Comparison of ENCODE assay signal across 21 cellular contexts in genomic region chr9:134283692-134284265, GRCh38. TPM values are rescaled to one million over a fixed set of nuclear protein-coding genes. Genes with fewer than 3 reads are reported as not detected.
A peak's percentile ranks its signal among the peaks of the same experiment; 100 is the strongest.
DNase-seq lines count a peak whose midpoint lies in the region; ATAC-seq, FAIRE-seq and TF ChIP-seq lines count a peak whose summit lies in the region.
"Had no signal": no experiment of that assay in that cellular context is flagged by ENCODE, and none has a peak within 500 bp of the region (broad histone marks: within the 10 kb centered on the region; RNA-seq: fewer than 3 reads in every experiment).

No MANE protein-coding gene starts in this region.

- TF ChIP-seq POLR2A in H1 (IDR thresholded peaks at IDR 0.05; ENCODE audit: control extremely low read depth in 1 of 2, low read depth in 2 of 2, low read length in 2 of 2) (no peak), stomach (IDR thresholded peaks at IDR 0.05) (no peak), uterus (IDR thresholded peaks at IDR 0.05) (no peak)

- no peaks in the 10 kb centered on the region for H3K27me3 ChIP-seq in H1 (replicated peaks in 1 of 4; ENCODE audit: control insufficient read depth in 3 of 4, extremely low read depth in 1 of 4, insufficient read depth in 3 of 4, low read length in 3 of 4)
- H3K27me3 ChIP-seq in stomach = peaks cover 0 to 4% (median 0%) of the 10 kb centered on the region in 3 donors
- no peaks in the 10 kb centered on the region for H3K27me3 ChIP-seq in uterus
- H3K27me3 ChIP-seq: cardiac muscle cell had no signal

- no peak overlapping the region for H3K56ac ChIP-seq in H1 (replicated peaks; ENCODE audit: insufficient read length, low read depth, low read length)

- no peak overlapping the region for H3K14ac ChIP-seq in H1 (ENCODE audit: insufficient read length)

- no peak overlapping the region for H2BK15ac ChIP-seq in H1 (ENCODE audit: low read length)

- no peaks in the 10 kb centered on the region for H3K36me3 Mint-ChIP-seq in activated CD4-positive, alpha-beta T cell treated with anti-CD3 and anti-CD28 coated beads for 36 hours (ENCODE audit: low read depth)
- H3K36me3 Mint-ChIP-seq: memory B cell, naive B cell had no signal

- H4K20me1 ChIP-seq in H1 (replicated peaks in 1 of 2; ENCODE audit: control insufficient read depth in 1 of 2, insufficient read depth in 2 of 2, low read length in 2 of 2) = peaks cover 0 to 11% of the 10 kb centered on the region in 2 experiments

- H3K9me3 Mint-ChIP-seq in activated CD4-positive, alpha-beta T cell treated with anti-CD3 and anti-CD28 coated beads for 36 hours (ENCODE audit: low read depth) = no peaks in the 10 kb centered on the region
- H3K9me3 Mint-ChIP-seq: activated T-cell treated with anti-CD3 and anti-CD28 coated beads, Interleukin-2, amount 50 U/mL, for 24 hours; memory B cell had no signal

- H3K27ac ChIP-seq in H1 (ENCODE audit: low read depth, low read length) (no peak overlapping the region), stomach (peak overlapping the region; percentile 35 to 86 (median 65)), uterus (no peak overlapping the region)
- H3K27ac ChIP-seq: cardiac muscle cell had no signal

- no peaks in the 10 kb centered on the region; a peak in 1 of 8 replicates for H3K36me3 ChIP-seq in H1 (ENCODE audit: control insufficient read depth in 2 of 4, insufficient read depth in 4 of 4, low read length in 3 of 4)
- no peaks in the 10 kb centered on the region for H3K36me3 ChIP-seq in stomach
- no peaks in the 10 kb centered on the region for H3K36me3 ChIP-seq in uterus
- H3K36me3 ChIP-seq: cardiac muscle cell had no signal

- H4K8ac ChIP-seq in H1 (ENCODE audit: extremely low read depth, insufficient read depth, low read length) = no peak overlapping the region

- no peak overlapping the region for H2BK20ac ChIP-seq in H1 (ENCODE audit: low read length)

- H3K23me2 ChIP-seq in H1 (ENCODE audit: low read depth, low read length) = peaks cover 11% of the 10 kb centered on the region; the same call in 1 of the 2 replicates

- H2BK12ac ChIP-seq in H1 (ENCODE audit: low read depth, low read length) = no peak overlapping the region

- H2BK120ac ChIP-seq in H1 (replicated peaks; ENCODE audit: low read depth, low read length) = no peak overlapping the region

- intact Hi-C loops in stomach (cut with DNase I; ENCODE audit: low total_unique reads) (no loop called here), uterus (cut with DNase I; ENCODE audit: low total_unique reads) (no loop called here)
- intact Hi-C loops in activated CD4-positive, alpha-beta T cell treated with anti-CD3 and anti-CD28 coated beads for 36 hours (cut with DNase I, micrococcal nuclease) = no loop called here

- no peak for FAIRE-seq in H1 (lab: Jason Lieb, UNC)
- FAIRE-seq: endothelial cell of umbilical vein, GM12878, kidney had no signal

- no peak overlapping the region for H3K9ac ChIP-seq in H1 (replicated peaks in 1 of 4; ENCODE audit: extremely low read depth in 1 of 4, low read depth in 3 of 4, low read length in 3 of 4)

- POLR2A ChIA-PET in H1 (lab: Charles Lee; ENCODE audit: partially characterized antibody) = no interaction called here
- POLR2A ChIA-PET in activated CD4-positive, alpha-beta T cell treated with anti-CD3 and anti-CD28 coated beads for 36 hours (lab: Charles Lee) = no interaction called here

- H2AFZ ChIP-seq in H1 (ENCODE audit: low read length) = no peak overlapping the region

- H3K4me3 ChIP-seq in H1 (ENCODE audit: extremely low read depth in 1 of 4, insufficient read depth in 2 of 4, low read depth in 3 of 4, low read length in 4 of 4) (no peak overlapping the region), stomach (no peak overlapping the region), uterus (no peak overlapping the region)
- H3K4me3 ChIP-seq: cardiac muscle cell, GM12878 had no signal

- no peak overlapping the region for H3K4me3 Mint-ChIP-seq in activated CD4-positive, alpha-beta T cell treated with anti-CD3 and anti-CD28 coated beads for 36 hours
- H3K4me3 Mint-ChIP-seq: activated T-cell treated with anti-CD3 and anti-CD28 coated beads, Interleukin-2, amount 50 U/mL, for 24 hours; memory B cell; naive B cell had no signal

- H3K4me1 Mint-ChIP-seq in activated CD4-positive, alpha-beta T cell treated with anti-CD3 and anti-CD28 coated beads for 36 hours = no peaks in the 10 kb centered on the region

- H3K9me3 ChIP-seq in H1 (ENCODE audit: insufficient read depth in 2 of 2, low read depth in 1 of 2, low read length in 1 of 2) (no peaks in the 10 kb centered on the region; a peak in 1 of 4 replicates), stomach (no peaks in the 10 kb centered on the region), uterus (no peaks in the 10 kb centered on the region)

- CTCF ChIA-PET in H1 (lab: Charles Lee; ENCODE audit: partially characterized antibody) = interaction anchor here (1.0 to 1.1 kb wide), 3 partner anchors 8 to 67 kb away, joined by 3 read pairs; no protein-coding TSS in a partner anchor
- CTCF ChIA-PET in activated CD4-positive, alpha-beta T cell treated with anti-CD3 and anti-CD28 coated beads for 36 hours (lab: Charles Lee) = no interaction called here

- no peak for TF ChIP-seq RAD21 in H1 (IDR thresholded peaks at IDR 0.05 in 1 of 2, conservative IDR thresholded peaks at IDR 0.05 in 1 of 2; ENCODE audit: low read depth in 2 of 2, low read length in 2 of 2)

- no peaks in the 10 kb centered on the region for H3K79me1 ChIP-seq in H1 (ENCODE audit: low read depth, low read length)

- H3K27me3 Mint-ChIP-seq in activated CD4-positive, alpha-beta T cell treated with anti-CD3 and anti-CD28 coated beads for 36 hours = peaks cover 2% of the 10 kb centered on the region

- TF ChIP-seq EP300 in H1 (IDR thresholded peaks at IDR 0.05; ENCODE audit: borderline replicate concordance in 1 of 2, low read depth in 2 of 2, low read length in 2 of 2) (no peak), stomach (IDR thresholded peaks at IDR 0.05) (no peak)

- ATAC-seq in left lobe of liver = peak; percentile 15
- no peak for ATAC-seq in activated CD4-positive, alpha-beta T cell treated with anti-CD3 and anti-CD28 coated beads for 36 hours
- ATAC-seq: GM12878 had no signal

- 93% methylated on average over 15 of the region's 15 CpGs; no CpG with 5 or more reads in 1 of the 2 experiments for WGBS in H1 (ENCODE audit: extremely low coverage in 1 of 2, insufficient coverage in 1 of 2, insufficient read length in 1 of 2, insufficient replicate concordance in 2 of 2, low coverage in 1 of 2, low lambda C conversion rate in 2 of 2, missing lambda C conversion rate in 1 of 2), 2 experiments
- 68 to 77% (median 74%) methylated on average over 15 of the region's 15 CpGs for WGBS in stomach, 5 donors

- no peak overlapping the region for H3K18ac ChIP-seq in H1 (ENCODE audit: extremely low read depth, low read length)

- DNase-seq in NCI-H446 treated with DMSO at 0.1 percent for 48 hours (lab: John Stamatoyannopoulos, UW) = peak; percentile 67
- no peak for DNase-seq in H1 (ENCODE audit: low read depth in 1 of 2, low spot score in 2 of 2)
- no peak for DNase-seq in left lobe of liver (ENCODE audit: low spot score)
- no peak for DNase-seq in stomach
- no peak for DNase-seq in uterus
- no peak for DNase-seq in NCI-H524 treated with DMSO at 0.1 percent for 48 hours (lab: John Stamatoyannopoulos, UW)
- no peak for DNase-seq in NCI-H1694 treated with DMSO at 0.1 percent for 48 hours (lab: John Stamatoyannopoulos, UW)
- DNase-seq in activated CD4-positive, alpha-beta T cell treated with anti-CD3 and anti-CD28 coated beads for 36 hours = no peak
- DNase-seq: activated CD4-positive, CD25-positive, alpha-beta regulatory T cell treated with anti-CD3 and anti-CD28 coated beads, Interleukin-2, amount 50 U/mL, for 72 hours; activated CD8-positive, alpha-beta memory T cell treated with anti-CD3 and anti-CD28 coated beads for 24 hours; activated naive CD4-positive, alpha-beta T cell; activated T-cell treated with anti-CD3 and anti-CD28 coated beads, Interleukin-2, amount 50 U/mL, for 24 hours; KBM-7; kidney; naive B cell; NCI-H1694; NCI-H2171 treated with DMSO at 0.1 percent for 48 hours had no signal

- no peak overlapping the region for H3K27ac Mint-ChIP-seq in activated CD4-positive, alpha-beta T cell treated with anti-CD3 and anti-CD28 coated beads for 36 hours
- H3K27ac Mint-ChIP-seq: activated T-cell treated with anti-CD3 and anti-CD28 coated beads, Interleukin-2, amount 50 U/mL, for 24 hours; memory B cell had no signal

- no peaks in the 10 kb centered on the region for H3K79me2 ChIP-seq in H1 (ENCODE audit: control insufficient read depth in 1 of 2, insufficient read depth in 2 of 2, low read length in 2 of 2)

- no peak overlapping the region for H3K4me2 ChIP-seq in H1 (ENCODE audit: insufficient read depth in 1 of 2, low read depth in 2 of 2, low read length in 2 of 2)

- peak overlapping the region; percentile 23 for H3K4ac ChIP-seq in H1 (replicated peaks; ENCODE audit: insufficient read length, low read depth, low read length)

- H2AK5ac ChIP-seq in H1 (ENCODE audit: low read depth, low read length) = no peak overlapping the region

- no peak overlapping the region for H2BK5ac ChIP-seq in H1 (ENCODE audit: low read depth, low read length)

- no peak overlapping the region for H4K5ac ChIP-seq in H1 (ENCODE audit: insufficient read length, low read depth, low read length)

- H3K4me1 ChIP-seq in H1 (replicated peaks in 1 of 4; ENCODE audit: control insufficient read depth in 3 of 4, insufficient read depth in 4 of 4, low read length in 3 of 4) = no peaks in the 10 kb centered on the region; a peak in 1 of 7 replicates
- H3K4me1 ChIP-seq in stomach = peaks cover 19 to 70% (median 50%) of the 10 kb centered on the region in 4 donors
- H3K4me1 ChIP-seq in uterus = peaks cover 0 to 10% of the 10 kb centered on the region in 2 donors

- no peak overlapping the region for H4K91ac ChIP-seq in H1 (replicated peaks; ENCODE audit: insufficient read length, low read length)

- TF ChIP-seq CTCF in H1 (IDR thresholded peaks at IDR 0.05; ENCODE audit: control extremely low read depth in 1 of 3, insufficient read depth in 1 of 3, low read depth in 1 of 3, low read length in 3 of 3) (no peak), stomach (IDR thresholded peaks at IDR 0.05) (no peak), uterus (IDR thresholded peaks at IDR 0.05) (no peak)

- H3K23ac ChIP-seq in H1 (ENCODE audit: insufficient read length) = no peak overlapping the region

RNA-seq across cellular contexts. Expression of gene RXRA, which starts 42.5 kb away (rescaled TPM):
- total RNA-seq in H1 (2021; fragmentation: NEBNext Ultra II Directional; extraction: Animal tissue kit (Norgen Biotek cat#: 25700)) = 28.1 and 29.4 TPM in 2 replicates
- polyA plus RNA-seq in H1 (2011; rRNA removed) (9.8 and 21.0 TPM in 2 replicates), stomach (10 to 100 TPM; 17.4 to 34.1 (median 24.4) TPM)
- polyA plus RNA-seq in H1 (2011; cell fraction: cytosol; rRNA removed) = 14.3 TPM
- polyA plus RNA-seq in H1 (2011; cell fraction: nucleus; rRNA removed) = 27.1 TPM
- polyA plus RNA-seq in H1 (2012, experiment 1 of 2) = 14.2 to 23.4 TPM (median 21.5 TPM) in 4 replicates
- polyA plus RNA-seq in H1 (2012, experiment 2 of 2) = 17.1 TPM
- 14.4 TPM for polyA plus RNA-seq in H1 (2013, experiment 1 of 2)
- 14.7 TPM for polyA plus RNA-seq in H1 (2013, experiment 2 of 2)
- polyA minus RNA-seq in H1 (2011; rRNA and poly(A)+ RNA removed) = 9.7 and 12.2 TPM in 2 replicates
- polyA minus RNA-seq in H1 (2011; cell fraction: cytosol; rRNA and poly(A)+ RNA removed) = 14.5 TPM
- 13.4 TPM for polyA minus RNA-seq in H1 (2011; cell fraction: nucleus; rRNA and poly(A)+ RNA removed)
- total RNA-seq in left lobe of liver (163 TPM), stomach (10 to 100 TPM; 14.0 to 68.4 (median 35.9) TPM), uterus (10 to 100 TPM; 17.1 to 84.6 (median 24.0) TPM)
- total RNA-seq in activated CD4-positive, alpha-beta T cell treated with anti-CD3 and anti-CD28 coated beads for 36 hours = 10 to 100 TPM; 17.6 to 20.9 TPM

Comparison
In these comparisons a context has a peak if more than half of its experiments do, and no peak if none do; other contexts are left out.
1. H3K27ac ChIP-seq: peak in stomach (5 of 5); none in H1 (single experiment) and uterus (0 of 2).